19 cellular contexts compared by ENCODE assay signal in genomic region chr11:2529173-2529572, GRCh38.
"Had no signal": no experiment of that assay in that cellular context is flagged by ENCODE, and none has a peak within 500 bp of the region (broad histone marks: within the 10 kb centered on the region; RNA-seq: fewer than 3 reads in every experiment).

No MANE protein-coding gene starts in this region.

- H3K27ac Mint-ChIP-seq: activated CD4-positive, alpha-beta T cell treated with anti-CD3 and anti-CD28 coated beads, Interleukin-2, amount 10 ng/mL, durations not matched to agents 24 days and 14 days; activated CD8-positive, alpha-beta T cell treated with anti-CD3 and anti-CD28 coated beads for 36 hours; brain; mesothelial cell of epicardium; nephron; T-helper 1 cell treated with Interleukin-12 subunit alpha and Interleukin-12 subunit beta and Interleukin-4 antibody, amounts not matched to agents 30 μg/mL and 1 μg/mL, for 36 hours had no signal

- H3K9me3 ChIP-seq: esophagus muscularis mucosa, gastroesophageal sphincter had no signal

- H3K36me3 Mint-ChIP-seq: activated naive CD8-positive, alpha-beta T cell; brain; mesothelial cell of epicardium had no signal

- H3K27me3 Mint-ChIP-seq: activated CD8-positive, alpha-beta T cell treated with anti-CD3 and anti-CD28 coated beads for 36 hours; activated naive CD8-positive, alpha-beta T cell had no signal

- H3K36me3 ChIP-seq: gastroesophageal sphincter had no signal

- H3K9me3 Mint-ChIP-seq: activated CD4-positive, alpha-beta T cell treated with anti-CD3 and anti-CD28 coated beads, Interleukin-2, amount 10 ng/mL, durations not matched to agents 24 days and 14 days; activated CD8-positive, alpha-beta T cell treated with anti-CD3 and anti-CD28 coated beads for 36 hours; brain; central memory CD8-positive, alpha-beta T cell; mesothelial cell of epicardium; nephron; T-helper 1 cell treated with Interleukin-12 subunit alpha and Interleukin-12 subunit beta and Interleukin-4 antibody, amounts not matched to agents 30 μg/mL and 1 μg/mL, for 36 hours had no signal

- H3K4me3 Mint-ChIP-seq: activated CD4-positive, alpha-beta T cell treated with anti-CD3 and anti-CD28 coated beads, Interleukin-2, amount 10 ng/mL, durations not matched to agents 24 days and 14 days; activated CD8-positive, alpha-beta T cell treated with anti-CD3 and anti-CD28 coated beads for 36 hours; activated naive CD8-positive, alpha-beta T cell; brain; central memory CD8-positive, alpha-beta T cell; mesothelial cell of epicardium; nephron; T-helper 1 cell treated with Interleukin-12 subunit alpha and Interleukin-12 subunit beta and Interleukin-4 antibody, amounts not matched to agents 30 μg/mL and 1 μg/mL, for 36 hours had no signal

- DNase-seq: activated CD4-positive, alpha-beta T cell treated with anti-CD3 and anti-CD28 coated beads, Interleukin-2, amount 10 ng/mL, durations not matched to agents 24 days and 14 days; activated CD8-positive, alpha-beta T cell treated with anti-CD3 and anti-CD28 coated beads for 36 hours; activated gamma-delta T cell treated with Interleukin-2 at 50 U/mL for 16 hours; activated T-cell treated with anti-CD3 and anti-CD28 coated beads, Interleukin-2, amount 50 U/mL, for 48 hours; cortex of kidney; effector CD8-positive, alpha-beta T cell; retina; stimulated activated CD4-positive, alpha-beta T cell treated with anti-CD3 and anti-CD28 coated beads, Interleukin-12 subunit alpha, Interleukin-12 subunit beta, amount 100 ng/mL, for 4 hours; stimulated activated CD8-positive, alpha-beta memory T cell treated with anti-CD3 and anti-CD28 coated beads, Interleukin-4, amount 100 ng/mL, for 48 hours; stimulated activated naive CD4-positive, alpha-beta T cell had no signal

- H3K4me3 ChIP-seq: esophagus muscularis mucosa, gastroesophageal sphincter, lung had no signal

- H3K27ac ChIP-seq: esophagus muscularis mucosa, gastroesophageal sphincter had no signal

- ATAC-seq: activated CD8-positive, alpha-beta T cell treated with anti-CD3 and anti-CD28 coated beads for 36 hours; gastroesophageal sphincter had no signal
